ENCODE assay signal across 1 cellular context in genomic region chr3:31810991-31811433, GRCh38.
TF ChIP-seq lines count a peak whose summit lies in the region.

No MANE protein-coding gene starts in this region.

TF ChIP-seq in H1, 55 proteins besides CTCF, POLR2A, EP300 and RAD21 (continued from another document):
- TF ChIP-seq RNF2 (IDR thresholded peaks at IDR 0.05; ENCODE audit: borderline replicate concordance, low read depth, low read length, missing control alignments, poor library complexity, severe bottlenecking) (no peak), CHD7 (IDR thresholded peaks at IDR 0.05; ENCODE audit: insufficient replicate concordance, low read length) (no peak), CBX5 (IDR thresholded peaks at IDR 0.05; ENCODE audit: low read depth, low read length) (no peak), BCL11A (IDR thresholded peaks at IDR 0.05; ENCODE audit: low read depth in 2 of 2, low read length in 2 of 2) (no peak), RBBP5 (IDR thresholded peaks at IDR 0.05; ENCODE audit: borderline replicate concordance, low read depth, low read length) (no peak), JUN (IDR thresholded peaks at IDR 0.05; ENCODE audit: low read depth, low read length) (no peak)
TF ChIP-seq in H1: peak in this region for 0.
